8 cellular contexts compared by ENCODE assay signal in genomic region chrX:9352243-9352642, GRCh38.
DNase-seq lines count a peak whose midpoint lies in the region; ATAC-seq lines count a peak whose summit lies in the region.

No MANE protein-coding gene starts in this region.

- H3K36me3 Mint-ChIP-seq in activated CD8-positive, alpha-beta memory T cell treated with anti-CD3 and anti-CD28 coated beads, Interleukin-2, amount 10 ng/mL, durations not matched to agents 7 days and 5 days = peaks cover 22% of the 10 kb centered on the region
- H3K36me3 Mint-ChIP-seq in T-helper 17 cell (ENCODE audit: low read depth) = peaks cover 2% of the 10 kb centered on the region

- CTCF ChIA-PET in activated CD8-positive, alpha-beta memory T cell treated with anti-CD3 and anti-CD28 coated beads, Interleukin-2, amount 10 ng/mL, durations not matched to agents 7 days and 5 days (lab: Charles Lee) = interaction anchor here (0.8 to 1.5 kb wide), 9 partner anchors 12 to 536 kb away, joined by 3 to 7 read pairs (median 3); no protein-coding TSS in a partner anchor

- H3K9me3 ChIP-seq in T-helper 17 cell (ENCODE audit: control insufficient read depth, low read length, poor library complexity, severe bottlenecking) = no peaks in the 10 kb centered on the region

- no peak for DNase-seq in activated CD8-positive, alpha-beta memory T cell treated with anti-CD3 and anti-CD28 coated beads, Interleukin-2, amount 10 ng/mL, durations not matched to agents 7 days and 5 days
- DNase-seq in activated CD8-positive, alpha-beta memory T cell treated with anti-CD3 and anti-CD28 coated beads, Interleukin-2, amount 50 U/mL, for 4 hours = no peak
- DNase-seq in T-helper 17 cell (no peak), globus pallidus (ENCODE audit: low spot score) (no peak), inferior parietal cortex (ENCODE audit: extremely low spot score) (no peak), NCI-H345 treated with DMSO at 0.1 percent for 48 hours (lab: John Stamatoyannopoulos, UW; ENCODE audit: unreplicated experiment) (no peak)
- no peak for DNase-seq in stimulated activated naive CD8-positive, alpha-beta T cell treated with anti-CD3 and anti-CD28 coated beads, Interleukin-15, amount 100 ng/mL, for 72 hours

- ATAC-seq in activated CD8-positive, alpha-beta memory T cell treated with anti-CD3 and anti-CD28 coated beads, Interleukin-2, amount 10 ng/mL, durations not matched to agents 7 days and 5 days = peak; percentile 38
- ATAC-seq in HG02970 (IDR thresholded peaks at IDR 0.05; ENCODE audit: low FRiP score, unreplicated experiment) (peak; percentile 45), T-helper 17 cell (no peak)
- no peak for ATAC-seq in stimulated activated naive CD8-positive, alpha-beta T cell treated with anti-CD3 and anti-CD28 coated beads, Interleukin-15, amount 100 ng/mL, for 72 hours

- peak overlapping the region; percentile 64 for H3K4me3 Mint-ChIP-seq in activated CD8-positive, alpha-beta memory T cell treated with anti-CD3 and anti-CD28 coated beads, Interleukin-2, amount 10 ng/mL, durations not matched to agents 7 days and 5 days
- peak overlapping the region; percentile 80 for H3K4me3 Mint-ChIP-seq in T-helper 17 cell
- H3K4me3 Mint-ChIP-seq in stimulated activated naive CD8-positive, alpha-beta T cell treated with anti-CD3 and anti-CD28 coated beads, Interleukin-15, amount 100 ng/mL, for 72 hours = peak overlapping the region; percentile 74 to 75

- H3K4me1 Mint-ChIP-seq in activated CD8-positive, alpha-beta memory T cell treated with anti-CD3 and anti-CD28 coated beads, Interleukin-2, amount 10 ng/mL, durations not matched to agents 7 days and 5 days = peaks cover 58% of the 10 kb centered on the region
- peaks cover 20% of the 10 kb centered on the region for H3K4me1 Mint-ChIP-seq in T-helper 17 cell
- peaks cover 40% of the 10 kb centered on the region for H3K4me1 Mint-ChIP-seq in stimulated activated naive CD8-positive, alpha-beta T cell treated with anti-CD3 and anti-CD28 coated beads, Interleukin-15, amount 100 ng/mL, for 72 hours

- H3K27me3 Mint-ChIP-seq in activated CD8-positive, alpha-beta memory T cell treated with anti-CD3 and anti-CD28 coated beads, Interleukin-2, amount 10 ng/mL, durations not matched to agents 7 days and 5 days = no peaks in the 10 kb centered on the region
- H3K27me3 Mint-ChIP-seq in T-helper 17 cell = no peaks in the 10 kb centered on the region
- no peaks in the 10 kb centered on the region for H3K27me3 Mint-ChIP-seq in stimulated activated naive CD8-positive, alpha-beta T cell treated with anti-CD3 and anti-CD28 coated beads, Interleukin-15, amount 100 ng/mL, for 72 hours

- H3K27ac Mint-ChIP-seq in activated CD8-positive, alpha-beta memory T cell treated with anti-CD3 and anti-CD28 coated beads, Interleukin-2, amount 10 ng/mL, durations not matched to agents 7 days and 5 days = peak overlapping the region; percentile 97
- H3K27ac Mint-ChIP-seq in T-helper 17 cell = peak overlapping the region; percentile 94
- peak overlapping the region; percentile 88 to 89 for H3K27ac Mint-ChIP-seq in stimulated activated naive CD8-positive, alpha-beta T cell treated with anti-CD3 and anti-CD28 coated beads, Interleukin-15, amount 100 ng/mL, for 72 hours

- H3K9me3 Mint-ChIP-seq in activated CD8-positive, alpha-beta memory T cell treated with anti-CD3 and anti-CD28 coated beads, Interleukin-2, amount 10 ng/mL, durations not matched to agents 7 days and 5 days (ENCODE audit: low read depth) = peaks cover 5% of the 10 kb centered on the region
- peaks cover 0 to 6% of the 10 kb centered on the region in 2 donors for H3K9me3 Mint-ChIP-seq in stimulated activated naive CD8-positive, alpha-beta T cell treated with anti-CD3 and anti-CD28 coated beads, Interleukin-15, amount 100 ng/mL, for 72 hours

Comparison
In these comparisons a context has a peak if more than half of its experiments do, and no peak if none do; other contexts are left out.
1. ATAC-seq: peak in activated CD8-positive, alpha-beta memory T cell treated with anti-CD3 and anti-CD28 coated beads, Interleukin-2, amount 10 ng/mL, durations not matched to agents 7 days and 5 days (single experiment) and HG02970 (single experiment); none in T-helper 17 cell (single experiment) and stimulated activated naive CD8-positive, alpha-beta T cell treated with anti-CD3 and anti-CD28 coated beads, Interleukin-15, amount 100 ng/mL, for 72 hours (single experiment).
2. Peak in every context shown above with its lines, with median percentiles within 50 percentile points of each other: H3K27ac Mint-ChIP-seq and H3K4me3 Mint-ChIP-seq.